8 cellular contexts compared by ENCODE assay signal in the genomic region with DNA sequence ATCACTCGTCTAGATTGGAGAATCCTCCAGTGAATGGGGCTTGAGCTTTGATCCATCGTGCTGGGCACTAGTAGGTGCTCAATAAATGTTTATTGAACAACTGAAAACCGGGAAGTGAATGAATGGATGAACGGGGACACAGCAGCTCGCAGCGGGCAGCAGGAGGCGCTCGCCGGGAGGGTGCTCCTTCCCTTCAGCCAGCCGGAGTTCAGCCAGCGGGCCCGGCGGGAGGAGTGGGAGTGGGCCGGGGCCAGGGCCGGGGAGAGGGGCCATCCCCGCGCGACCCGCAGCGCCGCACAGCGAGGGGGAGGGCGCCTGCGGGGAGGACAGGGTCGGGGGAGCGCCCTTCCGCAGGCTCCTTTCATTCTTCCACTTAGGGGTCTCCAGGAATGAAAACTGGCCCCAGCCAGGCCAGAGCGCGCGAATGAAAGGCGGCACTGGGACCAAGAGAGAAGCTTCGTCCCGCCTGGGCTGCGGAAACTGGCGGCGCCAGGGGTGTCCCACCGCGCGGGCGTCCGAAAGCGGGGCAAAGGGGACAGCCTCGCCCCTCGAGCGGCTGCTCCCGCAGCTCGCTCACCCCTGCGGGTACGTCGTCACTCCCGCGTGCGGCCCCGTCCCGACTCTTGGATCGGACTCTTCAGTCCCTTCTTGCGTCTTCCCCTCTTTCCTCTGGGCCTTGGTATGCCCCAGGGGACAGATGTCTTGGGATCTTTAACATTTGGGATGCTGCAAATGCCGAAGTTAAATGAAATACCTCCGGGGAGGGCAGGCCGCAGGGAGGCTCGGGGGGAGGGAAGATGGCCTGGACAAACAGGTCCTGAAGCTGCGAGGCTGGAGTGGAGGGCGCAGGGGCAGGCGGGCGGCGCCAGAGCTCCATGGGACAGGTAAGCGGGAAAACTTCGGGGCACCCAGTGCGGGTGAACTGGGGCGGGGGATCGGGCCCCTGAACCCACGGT. TPM values are rescaled to one million over a fixed set of nuclear protein-coding genes. Genes with fewer than 3 reads are reported as not detected.
DNase-seq lines count a peak whose midpoint lies in the region; ATAC-seq and TF ChIP-seq lines count a peak whose summit lies in the region.

No MANE protein-coding gene starts in this region.

- H3K4me3 ChIP-seq in endodermal cell (ENCODE audit: low read length) (peak overlapping the region; percentile 91), mucosa of descending colon (peak overlapping the region; percentile 19)

- WGBS in endodermal cell (ENCODE audit: insufficient coverage in 1 of 2, insufficient read length in 1 of 2), 2 experiments: 2% methylated on average over 32 to 72 of the region's 72 CpGs

- peaks cover 66% of the 10 kb centered on the region for H3K4me1 Mint-ChIP-seq in endodermal cell

- H3K36me3 ChIP-seq in endodermal cell (ENCODE audit: control insufficient read depth, insufficient read depth, low read length): no peaks in the 10 kb centered on the region
- no peaks in the 10 kb centered on the region for H3K36me3 ChIP-seq in mucosa of descending colon (ENCODE audit: low read depth)

- H3K4me3 Mint-ChIP-seq in endodermal cell: peak overlapping the region; percentile 93

- H3K27ac ChIP-seq in endodermal cell (ENCODE audit: low read depth, low read length): peak overlapping the region; percentile 100

- H3K4me1 ChIP-seq in endodermal cell (ENCODE audit: control insufficient read depth, insufficient read depth, low read length) (peaks cover 41% of the 10 kb centered on the region), mucosa of descending colon (ENCODE audit: low read depth) (peaks cover 18% of the 10 kb centered on the region)

- peak; percentile 86 for TF ChIP-seq CTCF in endodermal cell (conservative IDR thresholded peaks at IDR 0.05)
- TF ChIP-seq CTCF in mucosa of descending colon (IDR thresholded peaks at IDR 0.05): peak; percentile 26

- DNase-seq in DMS53 (lab: John Stamatoyannopoulos, UW) (peak; percentile 85), HCEC 1CT (peak; percentile 8), RPMI7951 (ENCODE audit: low read depth) (peak; percentile 78), endodermal cell (peak; percentile 92), mucosa of descending colon (peak; percentile 61 to 80 (median 78)), OCI-M2 (lab: John Stamatoyannopoulos, UW; ENCODE audit: unreplicated experiment) (no peak)

- no peaks in the 10 kb centered on the region for H3K36me3 Mint-ChIP-seq in endodermal cell (ENCODE audit: low read depth)

- intact Hi-C loops in mucosa of descending colon (cut with DNase I, micrococcal nuclease): no loop called here

- no peaks in the 10 kb centered on the region for H3K27me3 ChIP-seq in endodermal cell (ENCODE audit: control insufficient read depth, insufficient read depth, low read length, poor library complexity, severe bottlenecking)

- H3K9me3 Mint-ChIP-seq in endodermal cell: no peaks in the 10 kb centered on the region

- ATAC-seq in mucosa of descending colon (peak; percentile 57), GM21360 (IDR thresholded peaks at IDR 0.05; ENCODE audit: unreplicated experiment) (no peak), HG03378 (IDR thresholded peaks at IDR 0.05; ENCODE audit: unreplicated experiment) (no peak)

- H3K27ac Mint-ChIP-seq in endodermal cell: peak overlapping the region; percentile 98

- H3K9me3 ChIP-seq in endodermal cell (ENCODE audit: control insufficient read depth, low read length) (no peaks in the 10 kb centered on the region), mucosa of descending colon (no peaks in the 10 kb centered on the region)

- H3K9ac ChIP-seq in endodermal cell (ENCODE audit: extremely low read depth, low read length, poor library complexity, severe bottlenecking): peak overlapping the region; percentile 99

- peaks cover 3% of the 10 kb centered on the region for H3K27me3 Mint-ChIP-seq in endodermal cell (ENCODE audit: insufficient read depth)

RNA-seq across cellular contexts. Expression of gene INAVA, which starts 3.6 kb away (rescaled TPM):
- 18.0 and 19.9 TPM in 2 replicates for total RNA-seq in RPMI7951 (2014; rRNA removed; shearing (Covaris generic))
- total RNA-seq in endodermal cell: 10 to 100 TPM; 59.5 to 61.5 TPM
- polyA plus RNA-seq in endodermal cell (2013, experiment 1 of 2): 27.8 TPM
- polyA plus RNA-seq in endodermal cell (2013, experiment 2 of 2): 26.1 TPM
- 100 to 1,000 TPM in 2 of 3 donors, 10 to 100 TPM in 1; 82.0 to 238 (median 171) TPM for total RNA-seq in mucosa of descending colon

RNA-seq across cellular contexts. Expression of gene GPR25, which starts 18.3 kb away (rescaled TPM):
- total RNA-seq in RPMI7951 (2014; rRNA removed; shearing (Covaris generic)): not detected in 2 replicates
- not detected for total RNA-seq in endodermal cell
- polyA plus RNA-seq in endodermal cell (2013, experiment 1 of 2): not detected
- polyA plus RNA-seq in endodermal cell (2013, experiment 2 of 2): not detected
- total RNA-seq in mucosa of descending colon: not detected
